ENCODE assay signal across 7 cellular contexts in genomic region chr22:29039684-29040083, GRCh38. TPM values are rescaled to one million over a fixed set of nuclear protein-coding genes. Genes with fewer than 3 reads are reported as not detected.
"Had no signal": no experiment of that assay in that cellular context is flagged by ENCODE, and none has a peak within 500 bp of the region (broad histone marks: within the 10 kb centered on the region; RNA-seq: fewer than 3 reads in every experiment).

No MANE protein-coding gene starts in this region.

RNA-seq across cellular contexts. Expression of gene C22orf31, which starts 21.9 kb away (rescaled TPM):
- total RNA-seq: IMR-90, NCI-H460, PC-9, Peyer's patch, Right ventricle myocardium inferior, RPMI7951, SJCRH30 had no signal
- polyA plus RNA-seq: IMR-90 had no signal
